29 cellular contexts compared by ENCODE assay signal in genomic region chr1:229104654-229105053, GRCh38.
"Had no signal": no experiment of that assay in that cellular context is flagged by ENCODE, and none has a peak within 500 bp of the region (broad histone marks: within the 10 kb centered on the region; RNA-seq: fewer than 3 reads in every experiment).

No MANE protein-coding gene starts in this region.

- H3K27ac ChIP-seq: adrenal gland, SK-N-MC had no signal

- H3K4me1 ChIP-seq: adrenal gland, breast epithelium had no signal

- H3K4me3 ChIP-seq: adrenal gland, breast epithelium, SK-N-MC had no signal

- ATAC-seq: activated T-helper 17 cell treated with anti-CD3 and anti-CD28 coated beads, Interleukin-2, amount 50 U/mL, for 72 hours; Panc1; Right ventricle myocardium inferior; T-cell had no signal

- DNase-seq: activated B cell treated with CpG ODN at 0.5 μM for 24 hours; activated CD4-positive, alpha-beta T cell treated with anti-CD3 and anti-CD28 coated beads for 1 hour; activated CD4-positive, alpha-beta T cell treated with anti-CD3 and anti-CD28 coated beads, Interleukin-2, amount 10 ng/mL, durations not matched to agents 24 days and 14 days; activated CD4-positive, alpha-beta T cell treated with anti-CD3 and anti-CD28 coated beads, Interleukin-2, amount 50 U/mL, for 48 hours; activated gamma-delta T cell treated with Interleukin-2 at 50 U/mL for 16 hours; activated naive CD4-positive, alpha-beta T cell treated with anti-CD3 and anti-CD28 coated beads, Interleukin-2, amount 50 U/mL, for 16 hours; activated naive CD8-positive, alpha-beta T cell treated with anti-CD3 and anti-CD28 coated beads, Interleukin-2, amount 10 ng/mL, durations not matched to agents 7 days and 5 days; activated T-cell treated with anti-CD3 and anti-CD28 coated beads for 4 hours; activated T-cell treated with anti-CD3 and anti-CD28 coated beads, Interleukin-2, amount 50 U/mL, for 48 hours; anterior cingulate cortex; caudate nucleus; NCI-H1048; NCI-H1417; NCI-H1930; NCI-H2107; NCI-H2171 treated with DMSO at 0.1 percent for 48 hours; NCI-H226; NCI-H69; NK-92 treated with Interleukin-12 subunit alpha and Interleukin-12 subunit beta, amount 100 ng/mL, for 24 hours; OCI-M1; T-cell; T-helper 2 cell; T1000 had no signal

- H3K9me3 ChIP-seq: adrenal gland, breast epithelium had no signal

- H3K36me3 ChIP-seq: adrenal gland, breast epithelium had no signal

- H3K27me3 ChIP-seq: adrenal gland, breast epithelium had no signal
